ENCODE assay signal across 9 cellular contexts in the genomic region with DNA sequence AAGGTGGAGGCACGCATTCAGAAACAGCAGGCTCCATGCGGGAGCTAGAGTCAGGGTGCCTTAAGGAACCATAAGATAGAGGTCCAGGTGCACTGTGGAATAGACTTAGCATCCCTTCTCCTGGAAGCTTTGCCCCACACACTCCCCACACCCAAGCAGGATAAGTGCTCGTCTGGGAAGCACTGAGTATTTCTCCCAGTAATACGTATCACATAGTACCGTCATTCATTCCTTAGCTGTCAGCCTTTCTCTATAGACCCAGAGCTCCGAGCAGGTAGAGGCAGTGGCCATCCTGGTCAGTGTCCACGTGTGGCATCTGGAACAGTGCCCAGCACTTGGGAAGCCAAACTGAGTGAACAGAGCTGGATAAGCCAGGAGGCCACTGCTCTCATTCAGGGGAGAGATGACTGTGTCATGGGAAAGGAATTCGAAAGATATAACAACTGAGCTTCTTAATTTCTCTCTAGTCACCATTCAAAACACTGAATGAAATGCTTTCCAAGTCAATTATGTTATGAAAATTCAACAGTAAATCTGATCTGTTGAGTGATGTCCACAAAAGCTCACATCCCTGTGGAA. TPM values are rescaled to one million over a fixed set of nuclear protein-coding genes. Genes with fewer than 3 reads are reported as not detected.
DNase-seq lines count a peak whose midpoint lies in the region; ATAC-seq and TF ChIP-seq lines count a peak whose summit lies in the region.
"Had no signal": no experiment of that assay in that cellular context is flagged by ENCODE, and none has a peak within 500 bp of the region (broad histone marks: within the 10 kb centered on the region; RNA-seq: fewer than 3 reads in every experiment).

No MANE protein-coding gene starts in this region.

- peak overlapping the region; percentile 75 for H3K9ac ChIP-seq in skeletal muscle satellite cell (ENCODE audit: low read depth, low read length)

- no peaks in the 10 kb centered on the region for H3K9me2 ChIP-seq in hepatocyte (replicated peaks; ENCODE audit: insufficient read depth)

- H3K4me3 ChIP-seq in brain microvascular endothelial cell (ENCODE audit: low read depth, low read length) = no peak overlapping the region
- no peak overlapping the region for H3K4me3 ChIP-seq in hepatocyte
- H3K4me3 ChIP-seq in skeletal muscle satellite cell (ENCODE audit: low read length) = peak overlapping the region; percentile 15

- TF ChIP-seq CTCF in brain microvascular endothelial cell (IDR thresholded peaks at IDR 0.05; ENCODE audit: low read depth, low read length, missing control alignments) = no peak
- no peak for TF ChIP-seq CTCF in hepatocyte (IDR thresholded peaks at IDR 0.05; ENCODE audit: poor library complexity)

- H3K4me1 ChIP-seq in hepatocyte (ENCODE audit: insufficient read depth) (peaks cover 15% of the 10 kb centered on the region), skeletal muscle satellite cell (ENCODE audit: control insufficient read depth, insufficient read depth, low read length) (peaks cover 100% of the 10 kb centered on the region)

- H3K27me3 ChIP-seq in brain microvascular endothelial cell (replicated peaks) (no peaks in the 10 kb centered on the region), hepatocyte (no peaks in the 10 kb centered on the region), skeletal muscle satellite cell (ENCODE audit: control insufficient read depth, insufficient read depth, low read length) (no peaks in the 10 kb centered on the region)

- WGBS in hepatocyte (ENCODE audit: low lambda C conversion rate, missing lambda C conversion rate) = 75% methylated on average over 8 of the region's 8 CpGs

- no peak overlapping the region for H2AFZ ChIP-seq in hepatocyte

- peak overlapping the region; percentile 90 for H3K27ac ChIP-seq in brain microvascular endothelial cell
- H3K27ac ChIP-seq in hepatocyte = no peak overlapping the region

- H3K9me3 ChIP-seq in hepatocyte (ENCODE audit: low read depth) (no peaks in the 10 kb centered on the region), skeletal muscle satellite cell (replicated peaks; ENCODE audit: low read length) (no peaks in the 10 kb centered on the region)

- in situ Hi-C loops in brain microvascular endothelial cell (cut with HindIII; ENCODE audit: low pct_ligation_motif_present, low sequenced_read_pairs) = no loop called here

- peaks cover 100% of the 10 kb centered on the region for H3K79me2 ChIP-seq in hepatocyte

- peaks cover 22% of the 10 kb centered on the region for H4K20me1 ChIP-seq in hepatocyte (ENCODE audit: insufficient read depth, poor library complexity, severe bottlenecking)

- H3K36me3 ChIP-seq in brain microvascular endothelial cell (replicated peaks) = peaks cover 8% of the 10 kb centered on the region
- no peaks in the 10 kb centered on the region for H3K36me3 ChIP-seq in hepatocyte (replicated peaks; ENCODE audit: insufficient read depth, low read depth)
- H3K36me3 ChIP-seq in skeletal muscle satellite cell (ENCODE audit: insufficient read depth, low read length) = peaks cover 5% of the 10 kb centered on the region

- DNase-seq in HS-27A (ENCODE audit: low read depth) = peak; percentile 84
- DNase-seq in brain microvascular endothelial cell = peak; percentile 80
- DNase-seq in hepatocyte (ENCODE audit: low spot score) = no peak
- no peak for DNase-seq in NCI-H1436 treated with DMSO at 0.1 percent for 48 hours (lab: John Stamatoyannopoulos, UW)
- DNase-seq in NCI-H1930 (lab: John Stamatoyannopoulos, UW) = no peak
- DNase-seq: MV-4-11 had no signal

- H3K4me2 ChIP-seq in hepatocyte (peak overlapping the region; percentile 14), skeletal muscle satellite cell (ENCODE audit: low read length) (peak overlapping the region; percentile 70)

- ATAC-seq in GM19395 (IDR thresholded peaks at IDR 0.05; ENCODE audit: unreplicated experiment) = no peak
- no peak for ATAC-seq in HG03097 (IDR thresholded peaks at IDR 0.05; ENCODE audit: low FRiP score, unreplicated experiment)

RNA-seq across cellular contexts. Expression of gene APBB2, which starts 9.9 kb away (rescaled TPM):
- total RNA-seq in hepatocyte = 47.5 and 50.1 TPM in 2 replicates
- polyA plus RNA-seq in hepatocyte = 23.4 and 28.1 TPM in 2 replicates
- 42.2 and 47.7 TPM in 2 replicates for total RNA-seq in skeletal muscle satellite cell (2012; rRNA removed)

RNA-seq across cellular contexts. Expression of gene UCHL1, which starts 52.2 kb away (rescaled TPM):
- 156 and 158 TPM in 2 replicates for total RNA-seq in hepatocyte
- 111 and 126 TPM in 2 replicates for polyA plus RNA-seq in hepatocyte
- total RNA-seq in skeletal muscle satellite cell (2012; rRNA removed) = 238 and 295 TPM in 2 replicates

Comparison
In these comparisons a context has a peak if more than half of its experiments do, and no peak if none do; other contexts are left out.
1. DNase-seq: peak in HS-27A (single experiment) and brain microvascular endothelial cell (single experiment); none in hepatocyte (single experiment), NCI-H1436 treated with DMSO at 0.1 percent for 48 hours (single experiment) and NCI-H1930 (0 of 2).